9 cellular contexts compared by ENCODE assay signal in genomic region chr10:24953350-24954074, GRCh38. TPM values are rescaled to one million over a fixed set of nuclear protein-coding genes. Genes with fewer than 3 reads are reported as not detected.
A peak's percentile ranks its signal among the peaks of the same experiment; 100 is the strongest.
DNase-seq lines count a peak whose midpoint lies in the region; ATAC-seq and TF ChIP-seq lines count a peak whose summit lies in the region.
"Had no signal": no experiment of that assay in that cellular context is flagged by ENCODE, and none has a peak within 500 bp of the region (broad histone marks: within the 10 kb centered on the region; RNA-seq: fewer than 3 reads in every experiment).

No MANE protein-coding gene starts in this region.

- H3K4me3 ChIP-seq in mucosa of descending colon = no peak overlapping the region

- peak overlapping the region; percentile 94 for H3K27ac ChIP-seq in cingulate gyrus (ENCODE audit: low read depth, low read length)

- H3K4me1 ChIP-seq in mucosa of descending colon (ENCODE audit: low read depth) = no peaks in the 10 kb centered on the region

- intact Hi-C loops in Right ventricle myocardium inferior (cut with DNase I) = loop anchor here (5.0 kb wide), 2 partner anchors 41 to 231 kb away; partner anchors contain the start of gene ARHGAP21
- intact Hi-C loops in cardiac septum (cut with DNase I) = loop anchor here (5.0 kb wide), 2 partner anchors 231 to 311 kb away; partner anchors contain the start of gene ARHGAP21
- intact Hi-C loops in mucosa of descending colon (cut with DNase I, micrococcal nuclease) = loop anchor here in 1 of 2 donors (5.0 kb wide), 1 partner anchor 231 kb away; the partner anchor contains the start of gene ARHGAP21

- no peak for DNase-seq in Right ventricle myocardium inferior (ENCODE audit: missing footprints)
- no peak for DNase-seq in cardiac septum (ENCODE audit: low spot score)
- no peak for DNase-seq in mucosa of descending colon
- no peak for DNase-seq in HuH-7 (ENCODE audit: low spot score)
- DNase-seq in NCI-H524 treated with DMSO at 0.1 percent for 48 hours (lab: John Stamatoyannopoulos, UW) = no peak

- no peaks in the 10 kb centered on the region for H3K9me3 ChIP-seq in mucosa of descending colon

- no peak for TF ChIP-seq CTCF in mucosa of descending colon (IDR thresholded peaks at IDR 0.05)

- ATAC-seq in Right ventricle myocardium inferior (peak; percentile 42), mucosa of descending colon (peak; percentile 2), HG03354 (IDR thresholded peaks at IDR 0.05; ENCODE audit: poor library complexity, severe bottlenecking, unreplicated experiment) (no peak), HG03095 (IDR thresholded peaks at IDR 0.05; ENCODE audit: unreplicated experiment) (no peak)

- no peaks in the 10 kb centered on the region for H3K36me3 ChIP-seq in mucosa of descending colon (ENCODE audit: low read depth)

RNA-seq across cellular contexts. Expression of gene PRTFDC1, which starts 1.1 kb away (rescaled TPM):
- total RNA-seq in Right ventricle myocardium inferior = 7.1 TPM
- 5.0 TPM for total RNA-seq in cardiac septum
- 10 to 100 TPM in 1 of 3 donors, 1 to 10 TPM in 2; 6.1 to 11.9 (median 6.9) TPM for total RNA-seq in mucosa of descending colon
- total RNA-seq: RPMI7951 had no signal

Comparison
In these comparisons a context has a peak if more than half of its experiments do, and no peak if none do; other contexts are left out.
1. ATAC-seq: peak in Right ventricle myocardium inferior (single experiment) and mucosa of descending colon (single experiment); none in HG03354 (single experiment) and HG03095 (single experiment).